ENCODE assay signal across 8 cellular contexts in genomic region chr10:101050206-101051069, GRCh38. TPM values are rescaled to one million over a fixed set of nuclear protein-coding genes. Genes with fewer than 3 reads are reported as not detected.
DNase-seq lines count a peak whose midpoint lies in the region; ATAC-seq, FAIRE-seq and TF ChIP-seq lines count a peak whose summit lies in the region.

No MANE protein-coding gene starts in this region.

- H3K4me2 ChIP-seq in mesendoderm (ENCODE audit: low read length): no peak overlapping the region

- H3K9ac ChIP-seq in mesendoderm (ENCODE audit: low read length): peak overlapping the region; percentile 40

- H3K27me3 Mint-ChIP-seq in CD8-positive, alpha-beta T cell (ENCODE audit: low read depth): peaks cover 44% of the 10 kb centered on the region
- H3K27me3 Mint-ChIP-seq in activated CD4-positive, alpha-beta T cell treated with anti-CD3 and anti-CD28 coated beads, Interleukin-2, amount 10 ng/mL, durations not matched to agents 7 days and 5 days: peaks cover 48% of the 10 kb centered on the region

- peaks cover 24% of the 10 kb centered on the region for H3K27me3 ChIP-seq in CD8-positive, alpha-beta T cell (ENCODE audit: insufficient read depth, low read length)
- peaks cover 40% of the 10 kb centered on the region for H3K27me3 ChIP-seq in mesendoderm (ENCODE audit: insufficient read depth, low read length, poor library complexity)

- TF ChIP-seq POLR2A in H54 (IDR thresholded peaks at IDR 0.05; ENCODE audit: low read depth, low read length): no peak

- no peak overlapping the region for H4K5ac ChIP-seq in mesendoderm (ENCODE audit: low read length)

- H3K36me3 ChIP-seq in CD8-positive, alpha-beta T cell (ENCODE audit: insufficient read depth, low read length): no peaks in the 10 kb centered on the region
- no peaks in the 10 kb centered on the region for H3K36me3 ChIP-seq in mesendoderm (ENCODE audit: control insufficient read depth, insufficient read depth, low read length)

- no peak overlapping the region for H2BK120ac ChIP-seq in mesendoderm (ENCODE audit: low read depth, low read length)

- H3K56ac ChIP-seq in mesendoderm (ENCODE audit: low read length): peak overlapping the region; percentile 49

- no peak overlapping the region for H2AK5ac ChIP-seq in mesendoderm (ENCODE audit: low read length)

- H2BK5ac ChIP-seq in mesendoderm (ENCODE audit: low read length): no peak overlapping the region

- H3K4me1 Mint-ChIP-seq in CD8-positive, alpha-beta T cell (ENCODE audit: low read depth): peaks cover 9% of the 10 kb centered on the region
- peaks cover 22% of the 10 kb centered on the region for H3K4me1 Mint-ChIP-seq in activated CD4-positive, alpha-beta T cell treated with anti-CD3 and anti-CD28 coated beads, Interleukin-2, amount 10 ng/mL, durations not matched to agents 7 days and 5 days

- no peaks in the 10 kb centered on the region for H3K79me1 ChIP-seq in mesendoderm (ENCODE audit: low read length)

- H3K9me3 Mint-ChIP-seq in CD8-positive, alpha-beta T cell: no peaks in the 10 kb centered on the region
- H3K9me3 Mint-ChIP-seq in activated CD4-positive, alpha-beta T cell treated with anti-CD3 and anti-CD28 coated beads, Interleukin-2, amount 10 ng/mL, durations not matched to agents 7 days and 5 days: no peaks in the 10 kb centered on the region

- TF ChIP-seq CTCF in CD8-positive, alpha-beta T cell (IDR thresholded peaks at IDR 0.05): peak; percentile 73

- H3K23ac ChIP-seq in mesendoderm (ENCODE audit: low read length): no peak overlapping the region

- no peaks in the 10 kb centered on the region for H3K9me3 ChIP-seq in CD8-positive, alpha-beta T cell (ENCODE audit: low read length)

- CTCF ChIA-PET in CD8-positive, alpha-beta T cell (lab: Charles Lee): interaction anchor here (0.8 to 23.7 kb wide), 12 partner anchors 9 to 111 kb away, joined by 4 to 580 read pairs (median 7); partner anchors contain the start of genes KAZALD1, PDZD7 and SFXN3
- CTCF ChIA-PET in activated CD4-positive, alpha-beta T cell treated with anti-CD3 and anti-CD28 coated beads, Interleukin-2, amount 10 ng/mL, durations not matched to agents 7 days and 5 days (lab: Charles Lee): interaction anchor here (0.6 to 6.8 kb wide), 23 partner anchors 8 to 91 kb away, joined by 3 to 39 read pairs (median 4); partner anchors contain the start of genes KAZALD1, LZTS2, PDZD7 and SFXN3

- no peaks in the 10 kb centered on the region for H3K79me2 ChIP-seq in mesendoderm (ENCODE audit: control insufficient read depth, insufficient read depth, low read length)

- peak overlapping the region; percentile 32 for H3K4me3 Mint-ChIP-seq in CD8-positive, alpha-beta T cell
- no peak overlapping the region for H3K4me3 Mint-ChIP-seq in activated CD4-positive, alpha-beta T cell treated with anti-CD3 and anti-CD28 coated beads, Interleukin-2, amount 10 ng/mL, durations not matched to agents 7 days and 5 days

- no peak overlapping the region for H3K18ac ChIP-seq in mesendoderm (ENCODE audit: low read length)

- WGBS in mesendoderm (ENCODE audit: extremely low coverage, insufficient coverage, low lambda C conversion rate): no CpG with 5 or more reads among the region's 42 CpGs

- no peak overlapping the region for H3K27ac Mint-ChIP-seq in CD8-positive, alpha-beta T cell
- no peak overlapping the region for H3K27ac Mint-ChIP-seq in activated CD4-positive, alpha-beta T cell treated with anti-CD3 and anti-CD28 coated beads, Interleukin-2, amount 10 ng/mL, durations not matched to agents 7 days and 5 days

- no peak overlapping the region for H3K4ac ChIP-seq in mesendoderm (ENCODE audit: low read depth, low read length)

- FAIRE-seq in H54 (lab: Jason Lieb, UNC): no peak

- no peak overlapping the region for H4K8ac ChIP-seq in mesendoderm (ENCODE audit: low read depth, low read length)

- no peaks in the 10 kb centered on the region for H3K36me3 Mint-ChIP-seq in CD8-positive, alpha-beta T cell
- peaks cover 8% of the 10 kb centered on the region for H3K36me3 Mint-ChIP-seq in activated CD4-positive, alpha-beta T cell treated with anti-CD3 and anti-CD28 coated beads, Interleukin-2, amount 10 ng/mL, durations not matched to agents 7 days and 5 days (ENCODE audit: low read depth)

- intact Hi-C loops in CD8-positive, alpha-beta T cell (cut with DNase I, micrococcal nuclease): loop anchor here in 1 of 2 experiments (1.0 kb wide), 2 partner anchors 9 to 10 kb away; no protein-coding TSS in a partner anchor

- no peak overlapping the region for H3K4me3 ChIP-seq in CD8-positive, alpha-beta T cell (ENCODE audit: low read depth, low read length)
- H3K4me3 ChIP-seq in mesendoderm (ENCODE audit: low read length): no peak overlapping the region

- H3K4me1 ChIP-seq in CD8-positive, alpha-beta T cell (ENCODE audit: insufficient read depth, low read length): peaks cover 9% of the 10 kb centered on the region
- peaks cover 3% of the 10 kb centered on the region for H3K4me1 ChIP-seq in mesendoderm (ENCODE audit: control insufficient read depth, low read depth, low read length)

- peak; percentile 65 to 83 (median 78) for DNase-seq in CD8-positive, alpha-beta T cell
- DNase-seq in H54 (ENCODE audit: insufficient read length, low spot score) (peak; percentile 79), NCI-H2107 treated with DMSO at 0.1 percent for 48 hours (lab: John Stamatoyannopoulos, UW; ENCODE audit: unreplicated experiment) (peak; percentile 77), dermis blood vessel endothelial cell (peak; percentile 69), mesendoderm (peak; percentile 76), medulla oblongata (ENCODE audit: extremely low spot score) (no peak)
- peak; percentile 79 for DNase-seq in activated CD4-positive, alpha-beta T cell treated with anti-CD3 and anti-CD28 coated beads, Interleukin-2, amount 10 ng/mL, durations not matched to agents 7 days and 5 days
- peak; percentile 39 to 59 for DNase-seq in stimulated activated CD8-positive, alpha-beta memory T cell treated with anti-CD3 and anti-CD28 coated beads, Interleukin-7, amount 100 ng/mL, for 48 hours (ENCODE audit: extremely low read depth in 1 of 2, low read depth in 1 of 2)

- H3K27ac ChIP-seq in CD8-positive, alpha-beta T cell (ENCODE audit: low read depth, low read length): no peak overlapping the region
- H3K27ac ChIP-seq in mesendoderm (ENCODE audit: low read depth, low read length): no peak overlapping the region

- H2BK15ac ChIP-seq in mesendoderm (replicated peaks; ENCODE audit: low read depth): no peak overlapping the region

- peak; percentile 98 for ATAC-seq in CD8-positive, alpha-beta T cell

- POLR2A ChIA-PET in CD8-positive, alpha-beta T cell (lab: Charles Lee): interaction anchor here (0.9 to 1.1 kb wide), 3 partner anchors 9 to 19 kb away, joined by 3 to 4 read pairs (median 3); partner anchors contain the start of genes PDZD7 and SFXN3
- POLR2A ChIA-PET in activated CD4-positive, alpha-beta T cell treated with anti-CD3 and anti-CD28 coated beads, Interleukin-2, amount 10 ng/mL, durations not matched to agents 7 days and 5 days (lab: Charles Lee): no interaction called here

RNA-seq across cellular contexts. Expression of gene KAZALD1, which starts 11.4 kb away (rescaled TPM):
- total RNA-seq in CD8-positive, alpha-beta T cell: not detected
- under 1 TPM; 0.27 to 0.55 TPM for total RNA-seq in activated CD4-positive, alpha-beta T cell treated with anti-CD3 and anti-CD28 coated beads, Interleukin-2, amount 10 ng/mL, durations not matched to agents 7 days and 5 days
- 0.17 and 0.51 TPM in 2 replicates for total RNA-seq in dermis blood vessel endothelial cell
- 0.22 TPM for polyA plus RNA-seq in mesendoderm (2013, experiment 1 of 2)
- 0.21 TPM for polyA plus RNA-seq in mesendoderm (2013, experiment 2 of 2)

RNA-seq across cellular contexts. Expression of gene SFXN3, which starts 19.4 kb away (rescaled TPM):
- 10 to 100 TPM; 38.1 to 39.3 TPM for total RNA-seq in CD8-positive, alpha-beta T cell
- 10 to 100 TPM; 39.5 to 43.5 TPM for total RNA-seq in activated CD4-positive, alpha-beta T cell treated with anti-CD3 and anti-CD28 coated beads, Interleukin-2, amount 10 ng/mL, durations not matched to agents 7 days and 5 days
- 64.4 and 68.9 TPM in 2 replicates for total RNA-seq in dermis blood vessel endothelial cell
- polyA plus RNA-seq in mesendoderm (2013, experiment 1 of 2): 1.3 TPM
- polyA plus RNA-seq in mesendoderm (2013, experiment 2 of 2): 1.3 TPM

RNA-seq across cellular contexts. Expression of gene PDZD7, which starts 19.5 kb away (rescaled TPM):
- 1 to 10 TPM in 1 of 2 experiments, under 1 TPM in 1; 0.95 to 1.7 TPM for total RNA-seq in CD8-positive, alpha-beta T cell
- total RNA-seq in activated CD4-positive, alpha-beta T cell treated with anti-CD3 and anti-CD28 coated beads, Interleukin-2, amount 10 ng/mL, durations not matched to agents 7 days and 5 days: under 1 TPM; 0.65 to 0.74 TPM
- 0.34 and 0.88 TPM in 2 replicates for total RNA-seq in dermis blood vessel endothelial cell
- 0.39 TPM for polyA plus RNA-seq in mesendoderm (2013, experiment 1 of 2)
- polyA plus RNA-seq in mesendoderm (2013, experiment 2 of 2): 0.39 TPM

RNA-seq across cellular contexts. Expression of gene LZTS2, which starts 50.8 kb away (rescaled TPM):
- 10 to 100 TPM in 1 of 2 experiments, 1 to 10 TPM in 1; 9.2 to 10.5 TPM for total RNA-seq in CD8-positive, alpha-beta T cell
- total RNA-seq in activated CD4-positive, alpha-beta T cell treated with anti-CD3 and anti-CD28 coated beads, Interleukin-2, amount 10 ng/mL, durations not matched to agents 7 days and 5 days: 10 to 100 TPM; 17.5 to 18.8 TPM
- total RNA-seq in dermis blood vessel endothelial cell: 43.6 and 57.8 TPM in 2 replicates
- 41.5 TPM for polyA plus RNA-seq in mesendoderm (2013, experiment 1 of 2)
- 42.1 TPM for polyA plus RNA-seq in mesendoderm (2013, experiment 2 of 2)
